Comparison of ENCODE assay signal across 12 cellular contexts in the genomic region with DNA sequence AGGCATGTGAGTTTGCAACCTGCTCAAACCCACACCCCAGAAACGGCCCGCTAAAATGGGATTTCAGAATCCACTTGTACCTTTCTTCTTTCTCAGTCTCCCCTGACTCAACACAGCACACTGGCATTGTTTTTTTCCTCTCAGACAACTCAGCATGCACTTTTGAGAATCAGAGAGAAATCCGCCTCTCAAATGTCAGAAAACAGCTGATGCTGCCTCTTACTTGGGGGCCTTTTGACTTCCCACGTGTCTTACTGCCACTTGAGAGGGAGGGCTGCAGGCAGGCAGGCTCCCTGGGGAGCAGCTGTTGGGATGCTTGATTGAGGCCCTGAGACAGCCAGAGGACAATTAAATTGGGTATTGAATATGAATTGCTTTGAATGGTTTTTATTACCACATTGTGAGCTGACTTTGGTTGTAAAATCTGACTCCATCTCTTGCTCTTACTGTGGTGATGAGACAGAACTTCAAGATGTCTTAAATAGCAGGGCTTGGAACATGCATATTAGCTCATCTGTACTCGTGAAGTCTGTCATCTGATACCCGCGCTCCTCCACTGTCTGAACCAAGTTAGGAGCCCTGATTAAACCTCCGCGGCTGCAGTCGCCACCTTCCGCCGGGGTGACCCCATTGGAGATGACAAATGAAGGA.
DNase-seq lines count a peak whose midpoint lies in the region; ATAC-seq and TF ChIP-seq lines count a peak whose summit lies in the region.
"Had no signal": no experiment of that assay in that cellular context is flagged by ENCODE, and none has a peak within 500 bp of the region (broad histone marks: within the 10 kb centered on the region; RNA-seq: fewer than 3 reads in every experiment).

No MANE protein-coding gene starts in this region.

- CTCF ChIA-PET in activated CD4-positive, alpha-beta memory T cell treated with anti-CD3 and anti-CD28 coated beads, Interleukin-2, amount 10 ng/mL, durations not matched to agents 7 days and 5 days (lab: Charles Lee), result interaction anchor here (0.6 to 2.8 kb wide), 12 partner anchors 10 to 257 kb away, joined by 3 to 34 read pairs (median 3); a partner anchor contains a TSS

- DNase-seq in NCI-H510A treated with DMSO at 0.1 percent for 48 hours (lab: John Stamatoyannopoulos, UW), result peak; percentile 26
- no peak for DNase-seq in NCI-H510A (lab: John Stamatoyannopoulos, UW)
- DNase-seq in NCI-H187 (lab: John Stamatoyannopoulos, UW), result peak; percentile 90 to 93
- DNase-seq in activated CD4-positive, alpha-beta memory T cell treated with anti-CD3 and anti-CD28 coated beads, Interleukin-2, amount 10 ng/mL, durations not matched to agents 7 days and 5 days, result peak; percentile 19
- DNase-seq in NOMO-1 treated with DMSO at 0.1 percent for 48 hours (lab: John Stamatoyannopoulos, UW; ENCODE audit: unreplicated experiment), result no peak
- no peak for DNase-seq in COR-L47 (lab: John Stamatoyannopoulos, UW)
- DNase-seq: cortex of kidney, foreskin melanocyte, PC-9, T1000 had no signal

- H3K27me3 Mint-ChIP-seq in activated CD4-positive, alpha-beta memory T cell treated with anti-CD3 and anti-CD28 coated beads, Interleukin-2, amount 10 ng/mL, durations not matched to agents 7 days and 5 days, result peaks cover 6% of the 10 kb centered on the region
- peaks cover 20% of the 10 kb centered on the region for H3K27me3 Mint-ChIP-seq in nephron (ENCODE audit: low read depth)
- H3K27me3 Mint-ChIP-seq in stimulated activated memory B cell treated with anti-CD40 and anti-IgM and Interleukin-4, amounts not matched to agents 10 μg/mL and 1 μg/mL and 100 μg/mL, for 72 hours, result peaks cover 26% of the 10 kb centered on the region

- no peaks in the 10 kb centered on the region for H3K36me3 Mint-ChIP-seq in activated CD4-positive, alpha-beta memory T cell treated with anti-CD3 and anti-CD28 coated beads, Interleukin-2, amount 10 ng/mL, durations not matched to agents 7 days and 5 days (ENCODE audit: low read depth)
- no peaks in the 10 kb centered on the region for H3K36me3 Mint-ChIP-seq in nephron (ENCODE audit: low read depth)
- H3K36me3 Mint-ChIP-seq in stimulated activated memory B cell treated with anti-CD40 and anti-IgM and Interleukin-4, amounts not matched to agents 10 μg/mL and 1 μg/mL and 100 μg/mL, for 72 hours, result no peaks in the 10 kb centered on the region

- H3K4me3 Mint-ChIP-seq in activated CD4-positive, alpha-beta memory T cell treated with anti-CD3 and anti-CD28 coated beads, Interleukin-2, amount 10 ng/mL, durations not matched to agents 7 days and 5 days, result no peak overlapping the region
- H3K4me3 Mint-ChIP-seq in nephron, result peak overlapping the region in 1 of 3 experiments; percentile 18
- no peak overlapping the region for H3K4me3 Mint-ChIP-seq in stimulated activated memory B cell treated with anti-CD40 and anti-IgM and Interleukin-4, amounts not matched to agents 10 μg/mL and 1 μg/mL and 100 μg/mL, for 72 hours

- POLR2A ChIA-PET in activated CD4-positive, alpha-beta memory T cell treated with anti-CD3 and anti-CD28 coated beads, Interleukin-2, amount 10 ng/mL, durations not matched to agents 7 days and 5 days (lab: Charles Lee), result interaction anchor here (0.9 to 1.6 kb wide), 5 partner anchors 11 to 148 kb away, joined by 3 to 7 read pairs (median 5); a partner anchor contains a TSS

- no peak for TF ChIP-seq CTCF in nephron (IDR thresholded peaks at IDR 0.05; ENCODE audit: unreplicated experiment in 3 of 3)

- no peak for ATAC-seq in stimulated activated memory B cell treated with anti-CD40 and anti-IgM and Interleukin-4, amounts not matched to agents 10 μg/mL and 1 μg/mL and 100 μg/mL, for 72 hours

- peaks cover 48% of the 10 kb centered on the region for H3K4me1 Mint-ChIP-seq in activated CD4-positive, alpha-beta memory T cell treated with anti-CD3 and anti-CD28 coated beads, Interleukin-2, amount 10 ng/mL, durations not matched to agents 7 days and 5 days
- peaks cover 41% of the 10 kb centered on the region for H3K4me1 Mint-ChIP-seq in nephron
- H3K4me1 Mint-ChIP-seq in stimulated activated memory B cell treated with anti-CD40 and anti-IgM and Interleukin-4, amounts not matched to agents 10 μg/mL and 1 μg/mL and 100 μg/mL, for 72 hours, result peaks cover 10% of the 10 kb centered on the region

- H3K27ac Mint-ChIP-seq in activated CD4-positive, alpha-beta memory T cell treated with anti-CD3 and anti-CD28 coated beads, Interleukin-2, amount 10 ng/mL, durations not matched to agents 7 days and 5 days, result peak overlapping the region; percentile 81
- H3K27ac Mint-ChIP-seq in nephron, result peak overlapping the region in 2 of 3 experiments; percentile 37 to 77
- no peak overlapping the region for H3K27ac Mint-ChIP-seq in stimulated activated memory B cell treated with anti-CD40 and anti-IgM and Interleukin-4, amounts not matched to agents 10 μg/mL and 1 μg/mL and 100 μg/mL, for 72 hours

- no peaks in the 10 kb centered on the region for H3K9me3 Mint-ChIP-seq in activated CD4-positive, alpha-beta memory T cell treated with anti-CD3 and anti-CD28 coated beads, Interleukin-2, amount 10 ng/mL, durations not matched to agents 7 days and 5 days
- H3K9me3 Mint-ChIP-seq in nephron, result no peaks in the 10 kb centered on the region
- peaks cover 3% of the 10 kb centered on the region for H3K9me3 Mint-ChIP-seq in stimulated activated memory B cell treated with anti-CD40 and anti-IgM and Interleukin-4, amounts not matched to agents 10 μg/mL and 1 μg/mL and 100 μg/mL, for 72 hours

Comparison
In these comparisons a context has a peak if more than half of its experiments do, and no peak if none do; other contexts are left out.
1. DNase-seq: peak in NCI-H510A treated with DMSO at 0.1 percent for 48 hours (single experiment), NCI-H187 (2 of 2) and activated CD4-positive, alpha-beta memory T cell treated with anti-CD3 and anti-CD28 coated beads, Interleukin-2, amount 10 ng/mL, durations not matched to agents 7 days and 5 days (single experiment); none in NCI-H510A (single experiment), NOMO-1 treated with DMSO at 0.1 percent for 48 hours (single experiment) and COR-L47 (single experiment).